1 cellular context compared by ENCODE assay signal in genomic region chr11:121721448-121721847, GRCh38.
TF ChIP-seq lines count a peak whose summit lies in the region.

No MANE protein-coding gene starts in this region.

TF ChIP-seq in SK-N-SH treated with all-trans-retinoic acid at 6 μM for 48 hours, 23 proteins besides CTCF, POLR2A, EP300 and RAD21 (continued from another document):
- TF ChIP-seq TSHZ2 (CRISPR knock-in tag; IDR thresholded peaks at IDR 0.05) (no peak), RARB (CRISPR knock-in tag; IDR thresholded peaks at IDR 0.05) (no peak), ZNF70 (CRISPR knock-in tag; IDR thresholded peaks at IDR 0.05) (no peak)
- TF ChIP-seq, protein P1, sequence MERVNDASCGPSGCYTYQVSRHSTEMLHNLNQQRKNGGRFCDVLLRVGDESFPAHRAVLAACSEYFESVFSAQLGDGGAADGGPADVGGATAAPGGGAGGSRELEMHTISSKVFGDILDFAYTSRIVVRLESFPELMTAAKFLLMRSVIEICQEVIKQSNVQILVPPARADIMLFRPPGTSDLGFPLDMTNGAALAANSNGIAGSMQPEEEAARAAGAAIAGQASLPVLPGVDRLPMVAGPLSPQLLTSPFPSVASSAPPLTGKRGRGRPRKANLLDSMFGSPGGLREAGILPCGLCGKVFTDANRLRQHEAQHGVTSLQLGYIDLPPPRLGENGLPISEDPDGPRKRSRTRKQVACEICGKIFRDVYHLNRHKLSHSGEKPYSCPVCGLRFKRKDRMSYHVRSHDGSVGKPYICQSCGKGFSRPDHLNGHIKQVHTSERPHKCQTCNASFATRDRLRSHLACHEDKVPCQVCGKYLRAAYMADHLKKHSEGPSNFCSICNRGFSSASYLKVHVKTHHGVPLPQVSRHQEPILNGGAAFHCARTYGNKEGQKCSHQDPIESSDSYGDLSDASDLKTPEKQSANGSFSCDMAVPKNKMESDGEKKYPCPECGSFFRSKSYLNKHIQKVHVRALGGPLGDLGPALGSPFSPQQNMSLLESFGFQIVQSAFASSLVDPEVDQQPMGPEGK (CRISPR knock-in tag; IDR thresholded peaks at IDR 0.05; ENCODE audit: borderline replicate concordance) = no peak
